Comparison of ENCODE assay signal across 8 cellular contexts in genomic region chr1:200971955-200972711, GRCh38. TPM values are rescaled to one million over a fixed set of nuclear protein-coding genes. Genes with fewer than 3 reads are reported as not detected.
A peak's percentile ranks its signal among the peaks of the same experiment; 100 is the strongest.
DNase-seq lines count a peak whose midpoint lies in the region; ATAC-seq, FAIRE-seq and TF ChIP-seq lines count a peak whose summit lies in the region.

No MANE protein-coding gene starts in this region.

- CTCF ChIA-PET in HepG2 (lab: Yijun Ruan, JAX; ENCODE audit: low intra/inter-chr PET ratio, low total read pairs), result interaction anchor here (0.9 to 3.7 kb wide), 2 partner anchors 71 to 81 kb away, joined by 3 to 24 read pairs; no protein-coding TSS in a partner anchor

- TF ChIP-seq RAD21 in HepG2 (CRISPR knock-in tag; IDR thresholded peaks at IDR 0.05), result 0 out of 2 replicates have a peak, but pooled peaks have one; percentile 27

- no peaks in the 10 kb centered on the region for H3K79me2 ChIP-seq in HepG2 (ENCODE audit: insufficient read depth, low read length)

- H3K9me3 ChIP-seq in HepG2 (ENCODE audit: low read length), result no peaks in the 10 kb centered on the region

- H2AFZ ChIP-seq in HepG2 (ENCODE audit: low read length), result no peak overlapping the region

- FAIRE-seq in HepG2 (lab: Jason Lieb, UNC), result no peak

- TF ChIP-seq CTCF in HepG2 (CRISPR knock-in tag; IDR thresholded peaks at IDR 0.05), result peak; percentile 67

- ATAC-seq in HepG2 (peak; percentile 12; the same call in 2 of the 3 replicates), GM21619 (IDR thresholded peaks at IDR 0.05; ENCODE audit: unreplicated experiment) (no peak)

- in situ Hi-C loops in HepG2 (cut with HindIII; ENCODE audit: extremely low pct_ligation_motif_present, low pct_unique_long_range_greater_than_20kb), result loop anchor here (5.0 to 10.0 kb wide), 2 partner anchors 80 to 143 kb away; partner anchors contain the start of genes CACNA1S and INAVA

- POLR2A ChIA-PET in HepG2 (lab: Yijun Ruan, JAX), result interaction anchor here (1.0 to 1.6 kb wide), 2 partner anchors 55 to 84 kb away, joined by 3 read pairs; no protein-coding TSS in a partner anchor

- no TSS peak for BruUV-seq in HepG2 (replicated peaks; lab: Mats Ljungman, UMichigan)

- H3K27ac ChIP-seq in HepG2 (ENCODE audit: extremely low read length, insufficient read depth, low read length), result no peak overlapping the region

- 46% methylated on average over 27 of the region's 34 CpGs for WGBS in HepG2 (ENCODE audit: low lambda C conversion rate)

- no peaks in the 10 kb centered on the region for H4K20me1 ChIP-seq in HepG2 (ENCODE audit: insufficient read depth, low read length)

- H3K36me3 ChIP-seq in HepG2 (replicated peaks in 1 of 2; ENCODE audit: control insufficient read depth in 1 of 2, insufficient read depth in 2 of 2, low read length in 2 of 2), result no peaks in the 10 kb centered on the region

- 0 out of 2 replicates have a peak overlapping the region, but pooled peaks have one; percentile 23 for H3K4me2 ChIP-seq in HepG2 (ENCODE audit: low read depth, low read length)

- intact Hi-C loops in HepG2 (cut with micrococcal nuclease; ENCODE audit: unreplicated experiment), result loop anchor here (1.0 to 5.0 kb wide), 3 partner anchors 71 to 350 kb away; partner anchors contain the start of gene KIF14

- no peak for TF ChIP-seq POLR2A in HepG2 (IDR thresholded peaks at IDR 0.05; ENCODE audit: insufficient read depth in 1 of 2, low read depth in 2 of 2, low read length in 2 of 2)

- H3K27me3 ChIP-seq in HepG2 (ENCODE audit: control insufficient read depth in 1 of 2, insufficient read depth in 2 of 2, low read length in 2 of 2), result peaks cover 2 to 6% of the 10 kb centered on the region in 2 experiments; a peak in 4 of 5 replicates

- DNase-seq in NCI-H1417 (lab: John Stamatoyannopoulos, UW) (peak; percentile 19 to 74 (median 51)), NCI-H1417 treated with DMSO at 0.1 percent for 48 hours (lab: John Stamatoyannopoulos, UW) (no peak), NCI-H2081 (lab: John Stamatoyannopoulos, UW) (peak; percentile 80 to 84), cerebellum (ENCODE audit: low spot score) (peak; percentile 40), HepG2 (ENCODE audit: low spot score) (peak; percentile 30)
- DNase-seq in activated CD4-positive, CD25-positive, alpha-beta regulatory T cell treated with anti-CD3 and anti-CD28 coated beads, Interleukin-2, amount 50 U/mL, for 16 hours (ENCODE audit: low read depth, low spot score), result peak; percentile 49
- DNase-seq in stimulated activated CD4-positive, alpha-beta T cell treated with anti-CD3 and anti-CD28 coated beads, TNF-alpha, amount 100 ng/mL, for 1 hour (ENCODE audit: low read depth in 3 of 3, low spot score in 1 of 3), result peak; percentile 17 to 58 (median 46)

- no peak for TF ChIP-seq EP300 in HepG2 (IDR thresholded peaks at IDR 0.05; ENCODE audit: low read depth in 2 of 2, low read length in 2 of 2)
- no peak for TF ChIP-seq EP300 in HepG2 (CRISPR knock-in tag; IDR thresholded peaks at IDR 0.05; ENCODE audit: borderline replicate concordance)

- H3K4me3 ChIP-seq in HepG2 (replicated peaks in 1 of 3; ENCODE audit: insufficient read depth in 1 of 3, low read depth in 2 of 3, low read length in 3 of 3), result no peak overlapping the region

- H3K4me1 ChIP-seq in HepG2 (ENCODE audit: insufficient read depth, low read length), result 0 out of 2 replicates have a peak, but pooled peaks cover 19% of the 10 kb centered on the region

- no peak overlapping the region for H3K9ac ChIP-seq in HepG2 (ENCODE audit: insufficient read depth, low read depth, low read length)

TF ChIP-seq in HepG2, 621 proteins besides CTCF, POLR2A, EP300 and RAD21:
- TF ChIP-seq STAG1 (CRISPR knock-in tag; IDR thresholded peaks at IDR 0.05), result peak; percentile 70
- no peak for TF ChIP-seq ZBTB38 (CRISPR knock-in tag; IDR thresholded peaks at IDR 0.05)
- TF ChIP-seq, protein P1, sequence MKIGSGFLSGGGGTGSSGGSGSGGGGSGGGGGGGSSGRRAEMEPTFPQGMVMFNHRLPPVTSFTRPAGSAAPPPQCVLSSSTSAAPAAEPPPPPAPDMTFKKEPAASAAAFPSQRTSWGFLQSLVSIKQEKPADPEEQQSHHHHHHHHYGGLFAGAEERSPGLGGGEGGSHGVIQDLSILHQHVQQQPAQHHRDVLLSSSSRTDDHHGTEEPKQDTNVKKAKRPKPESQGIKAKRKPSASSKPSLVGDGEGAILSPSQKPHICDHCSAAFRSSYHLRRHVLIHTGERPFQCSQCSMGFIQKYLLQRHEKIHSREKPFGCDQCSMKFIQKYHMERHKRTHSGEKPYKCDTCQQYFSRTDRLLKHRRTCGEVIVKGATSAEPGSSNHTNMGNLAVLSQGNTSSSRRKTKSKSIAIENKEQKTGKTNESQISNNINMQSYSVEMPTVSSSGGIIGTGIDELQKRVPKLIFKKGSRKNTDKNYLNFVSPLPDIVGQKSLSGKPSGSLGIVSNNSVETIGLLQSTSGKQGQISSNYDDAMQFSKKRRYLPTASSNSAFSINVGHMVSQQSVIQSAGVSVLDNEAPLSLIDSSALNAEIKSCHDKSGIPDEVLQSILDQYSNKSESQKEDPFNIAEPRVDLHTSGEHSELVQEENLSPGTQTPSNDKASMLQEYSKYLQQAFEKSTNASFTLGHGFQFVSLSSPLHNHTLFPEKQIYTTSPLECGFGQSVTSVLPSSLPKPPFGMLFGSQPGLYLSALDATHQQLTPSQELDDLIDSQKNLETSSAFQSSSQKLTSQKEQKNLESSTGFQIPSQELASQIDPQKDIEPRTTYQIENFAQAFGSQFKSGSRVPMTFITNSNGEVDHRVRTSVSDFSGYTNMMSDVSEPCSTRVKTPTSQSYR (CRISPR knock-in tag; IDR thresholded peaks at IDR 0.05; ENCODE audit: borderline replicate concordance), result peak; percentile 63; the same call in 1 of the 2 replicates
- TF ChIP-seq, protein P2, sequence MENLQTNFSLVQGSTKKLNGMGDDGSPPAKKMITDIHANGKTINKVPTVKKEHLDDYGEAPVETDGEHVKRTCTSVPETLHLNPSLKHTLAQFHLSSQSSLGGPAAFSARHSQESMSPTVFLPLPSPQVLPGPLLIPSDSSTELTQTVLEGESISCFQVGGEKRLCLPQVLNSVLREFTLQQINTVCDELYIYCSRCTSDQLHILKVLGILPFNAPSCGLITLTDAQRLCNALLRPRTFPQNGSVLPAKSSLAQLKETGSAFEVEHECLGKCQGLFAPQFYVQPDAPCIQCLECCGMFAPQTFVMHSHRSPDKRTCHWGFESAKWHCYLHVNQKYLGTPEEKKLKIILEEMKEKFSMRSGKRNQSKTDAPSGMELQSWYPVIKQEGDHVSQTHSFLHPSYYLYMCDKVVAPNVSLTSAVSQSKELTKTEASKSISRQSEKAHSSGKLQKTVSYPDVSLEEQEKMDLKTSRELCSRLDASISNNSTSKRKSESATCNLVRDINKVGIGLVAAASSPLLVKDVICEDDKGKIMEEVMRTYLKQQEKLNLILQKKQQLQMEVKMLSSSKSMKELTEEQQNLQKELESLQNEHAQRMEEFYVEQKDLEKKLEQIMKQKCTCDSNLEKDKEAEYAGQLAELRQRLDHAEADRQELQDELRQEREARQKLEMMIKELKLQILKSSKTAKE (CRISPR knock-in tag; IDR thresholded peaks at IDR 0.05; ENCODE audit: borderline replicate concordance), result no peak
- TF ChIP-seq SMC3 (IDR thresholded peaks at IDR 0.05; ENCODE audit: low read length), result peak; percentile 67
- TF ChIP-seq PATZ1 (CRISPR knock-in tag; IDR thresholded peaks at IDR 0.05), result peak; percentile 57; the same call in 1 of the 2 replicates

RNA-seq across cellular contexts. Expression of gene KIF21B, which starts 51.4 kb away (rescaled TPM):
- total RNA-seq in cerebellum, result 101 TPM
- total RNA-seq in HepG2 (2016; rRNA removed; fragmentation: Illumina TruSeq; extraction: Trizol), result 0.13 and 0.20 TPM in 2 replicates
- 0.20 and 0.26 TPM in 2 replicates for total RNA-seq in HepG2 (2016; cell fraction: cytosol; rRNA removed; fragmentation: Illumina TruSeq; extraction: Trizol; ENCODE audit: low read depth)
- total RNA-seq in HepG2 (2016; cell fraction: insoluble cytoplasmic fraction; rRNA removed; fragmentation: Illumina TruSeq; extraction: Trizol), result 0.18 and 0.24 TPM in 2 replicates
- 0.28 and 0.31 TPM in 2 replicates for total RNA-seq in HepG2 (2016; cell fraction: membrane; rRNA removed; fragmentation: Illumina TruSeq; extraction: Trizol)
- 0.19 and 0.22 TPM in 2 replicates for total RNA-seq in HepG2 (2016; cell fraction: nucleus; rRNA removed; fragmentation: Illumina TruSeq; extraction: Trizol)
- polyA plus RNA-seq in HepG2 (2011; rRNA removed), result 0.17 and 0.22 TPM in 2 replicates
- polyA plus RNA-seq in HepG2 (2011; cell fraction: cytosol; rRNA removed), result 0.17 and 0.25 TPM in 2 replicates
- 0.76 and 0.82 TPM in 2 replicates for polyA plus RNA-seq in HepG2 (2011; cell fraction: nucleus; rRNA removed)
- polyA plus RNA-seq in HepG2 (2012), result 0.15 and 0.25 TPM in 2 replicates
- polyA plus RNA-seq in HepG2 (2016; cell fraction: cytosol; fragmentation: Illumina TruSeq; extraction: Trizol; ENCODE audit: low read depth), result 0.27 and 0.36 TPM in 2 replicates
- polyA plus RNA-seq in HepG2 (2016; cell fraction: insoluble cytoplasmic fraction; fragmentation: Illumina TruSeq; extraction: Trizol; ENCODE audit: low read depth), result 0.05 and 0.10 TPM in 2 replicates
- 0.26 and 0.30 TPM in 2 replicates for polyA plus RNA-seq in HepG2 (2016; cell fraction: membrane; fragmentation: Illumina TruSeq; extraction: Trizol; ENCODE audit: low read depth)
- 0.25 TPM in 2 replicates for polyA plus RNA-seq in HepG2 (2016; cell fraction: nucleus; fragmentation: Illumina TruSeq; extraction: Trizol; ENCODE audit: insufficient read depth, low read depth)
- 1.0 and 6.8 TPM in 2 replicates for polyA minus RNA-seq in HepG2 (2011; rRNA and poly(A)+ RNA removed; ENCODE audit: low replicate concordance)
- 0.30 and 0.44 TPM in 2 replicates for polyA minus RNA-seq in HepG2 (2011; cell fraction: cytosol; rRNA and poly(A)+ RNA removed)
- 0.37 and 0.52 TPM in 2 replicates for polyA minus RNA-seq in HepG2 (2011; cell fraction: nucleus; rRNA and poly(A)+ RNA removed)

Comparison
In these comparisons a context has a peak if more than half of its experiments do, and no peak if none do; other contexts are left out.
1. RNA of gene KIF21B, which starts 51.4 kb away (total RNA-seq): 101 TPM in cerebellum (single experiment); 0.13 to 0.31 TPM in HepG2; every median in the first group is over 10 times any median in the second.